ENCODE assay signal across 10 cellular contexts in genomic region chr17:83155128-83156081, GRCh38.
DNase-seq lines count a peak whose midpoint lies in the region; ATAC-seq, FAIRE-seq and TF ChIP-seq lines count a peak whose summit lies in the region.
"Had no signal": no experiment of that assay in that cellular context is flagged by ENCODE, and none has a peak within 500 bp of the region (broad histone marks: within the 10 kb centered on the region; RNA-seq: fewer than 3 reads in every experiment).

No MANE protein-coding gene starts in this region.

- H3K27me3 ChIP-seq in mammary epithelial cell (ENCODE audit: insufficient read depth, low read length) (peaks cover 2% of the 10 kb centered on the region), astrocyte (ENCODE audit: insufficient read depth, low read length) (no peaks in the 10 kb centered on the region), left lung (peaks cover 0 to 14% of the 10 kb centered on the region in 2 donors), upper lobe of right lung (no peaks in the 10 kb centered on the region)

- H3K27ac ChIP-seq in mammary epithelial cell (ENCODE audit: insufficient read depth, low read depth, low read length): no peak overlapping the region
- H3K27ac ChIP-seq in astrocyte (ENCODE audit: low read depth, low read length): no peak overlapping the region
- no peak overlapping the region for H3K27ac ChIP-seq in left lung
- H3K27ac ChIP-seq in upper lobe of right lung: no peak overlapping the region

- H3K4me3 ChIP-seq in mammary epithelial cell (replicated peaks in 1 of 3; ENCODE audit: insufficient read depth in 1 of 3, low read depth in 2 of 3, low read length in 3 of 3): no peak overlapping the region
- H3K4me3 ChIP-seq in astrocyte (ENCODE audit: insufficient read depth, low read depth, low read length): no peak overlapping the region
- no peak overlapping the region for H3K4me3 ChIP-seq in left lung
- H3K4me3 ChIP-seq in upper lobe of right lung: no peak overlapping the region

- H3K27ac Mint-ChIP-seq in MCF 10A (ENCODE audit: low read depth, unreplicated experiment) (no peak overlapping the region), astrocyte (ENCODE audit: unreplicated experiment) (no peak overlapping the region)

- H4K20me1 ChIP-seq in mammary epithelial cell (ENCODE audit: insufficient read depth, low read length) (no peaks in the 10 kb centered on the region), astrocyte (ENCODE audit: insufficient read depth, low read length) (no peaks in the 10 kb centered on the region)

- no peak overlapping the region for H3K4me3 Mint-ChIP-seq in MCF 10A (ENCODE audit: unreplicated experiment)
- no peak overlapping the region for H3K4me3 Mint-ChIP-seq in astrocyte (ENCODE audit: unreplicated experiment)

- WGBS in mammary epithelial cell (ENCODE audit: low coverage, missing lambda C conversion rate): 84% methylated on average over 31 of the region's 31 CpGs

- peak; percentile 63 for ATAC-seq in left lung
- ATAC-seq in upper lobe of right lung: peak; percentile 43

- H3K79me2 ChIP-seq in mammary epithelial cell (ENCODE audit: insufficient read depth, low read length) (no peaks in the 10 kb centered on the region), astrocyte (ENCODE audit: insufficient read depth, low read length) (no peaks in the 10 kb centered on the region)

- H3K4me2 ChIP-seq in mammary epithelial cell (ENCODE audit: insufficient read depth, low read depth, low read length) (no peak overlapping the region), astrocyte (ENCODE audit: low read length) (peak overlapping the region; percentile 0)

- intact Hi-C loops in MCF 10A (cut with micrococcal nuclease) (no loop called here), mammary epithelial cell (cut with micrococcal nuclease) (no loop called here), left lung (cut with DNase I) (no loop called here), upper lobe of right lung (cut with DNase I) (no loop called here)

- DNase-seq in MCF 10A (ENCODE audit: unreplicated experiment) (peak; percentile 23), mammary epithelial cell (no peak), astrocyte (ENCODE audit: low read depth) (peak; percentile 14), left lung (peak in 1 of 2 donors; percentile 72), upper lobe of right lung (peak; percentile 66), D721Med (ENCODE audit: insufficient read length, low spot score) (no peak), GM10248 (ENCODE audit: extremely low spot score) (no peak), DMS53 (lab: John Stamatoyannopoulos, UW) (no peak)
- DNase-seq: hypothalamus, NCI-H1417 treated with DMSO at 0.1 percent for 48 hours had no signal

- no peak overlapping the region for H2AFZ ChIP-seq in mammary epithelial cell (ENCODE audit: low read depth, low read length)
- H2AFZ ChIP-seq in astrocyte (ENCODE audit: low read depth, low read length): no peak overlapping the region

- in situ Hi-C loops in mammary epithelial cell (cut with MboI; ENCODE audit: low sequenced_read_pairs in 2 of 2): no loop called here

- POLR2A ChIA-PET in MCF 10A (lab: Yijun Ruan, JAX) (no interaction called here), GM10248 (lab: Yijun Ruan, JAX) (no interaction called here)

- dilution Hi-C loops in mammary epithelial cell (cut with HindIII; ENCODE audit: low sequenced_read_pairs): no loop called here

- H3K9me3 Mint-ChIP-seq in MCF 10A (ENCODE audit: unreplicated experiment) (peaks cover 7% of the 10 kb centered on the region), astrocyte (ENCODE audit: unreplicated experiment) (peaks cover 4% of the 10 kb centered on the region)

- H3K9me3 ChIP-seq in mammary epithelial cell (replicated peaks; ENCODE audit: insufficient read depth, low read length) (no peaks in the 10 kb centered on the region), astrocyte (ENCODE audit: insufficient read depth, low read depth, low read length) (no peaks in the 10 kb centered on the region), left lung (no peaks in the 10 kb centered on the region), upper lobe of right lung (no peaks in the 10 kb centered on the region)

- BruUV-seq in MCF 10A (replicated peaks; lab: Mats Ljungman, UMichigan) (no TSS peak), mammary epithelial cell (replicated peaks; lab: Mats Ljungman, UMichigan) (no TSS peak)

- H3K9ac ChIP-seq in mammary epithelial cell (ENCODE audit: insufficient read depth, low read length) (no peak overlapping the region), astrocyte (ENCODE audit: low read length) (no peak overlapping the region)

- H3K4me1 ChIP-seq in mammary epithelial cell (ENCODE audit: insufficient read depth, low read length): no peaks in the 10 kb centered on the region
- H3K4me1 ChIP-seq in astrocyte (ENCODE audit: insufficient read depth, low read length): peaks cover 11% of the 10 kb centered on the region
- peaks cover 3 to 23% of the 10 kb centered on the region in 2 donors for H3K4me1 ChIP-seq in left lung
- peaks cover 11% of the 10 kb centered on the region for H3K4me1 ChIP-seq in upper lobe of right lung

- H3K27me3 Mint-ChIP-seq in MCF 10A (ENCODE audit: insufficient read depth, unreplicated experiment) (peaks cover 56% of the 10 kb centered on the region), astrocyte (ENCODE audit: low read depth, unreplicated experiment) (peaks cover 29% of the 10 kb centered on the region)

- H3K36me3 Mint-ChIP-seq in MCF 10A (ENCODE audit: insufficient read depth, unreplicated experiment) (peaks cover 6% of the 10 kb centered on the region), astrocyte (ENCODE audit: low read depth, unreplicated experiment) (peaks cover 2% of the 10 kb centered on the region)

- TF ChIP-seq CTCF in MCF 10A (IDR thresholded peaks at IDR 0.05; ENCODE audit: unreplicated experiment) (no peak), mammary epithelial cell (conservative IDR thresholded peaks at IDR 0.05 in 1 of 2, IDR thresholded peaks at IDR 0.05 in 1 of 2; ENCODE audit: extremely low read depth in 1 of 2, insufficient read depth in 1 of 2, low read depth in 1 of 2, low read length in 2 of 2) (no peak), astrocyte (IDR thresholded peaks at IDR 0.05; ENCODE audit: insufficient read depth, low read depth, low read length) (no peak), left lung (IDR thresholded peaks at IDR 0.05) (no peak), upper lobe of right lung (IDR thresholded peaks at IDR 0.05) (no peak), D721Med (IDR thresholded peaks at IDR 0.05; ENCODE audit: insufficient read depth, missing control alignments) (no peak), GM10248 (IDR thresholded peaks at IDR 0.05; ENCODE audit: control extremely low read depth, extremely low read depth, low read depth, missing control alignments) (no peak)

- FAIRE-seq in astrocyte (lab: Jason Lieb, UNC) (no peak), D721Med (lab: Jason Lieb, UNC) (no peak)

- H3K4me1 Mint-ChIP-seq in MCF 10A (ENCODE audit: insufficient read depth, unreplicated experiment): no peaks in the 10 kb centered on the region
- H3K4me1 Mint-ChIP-seq in astrocyte (ENCODE audit: low read depth, unreplicated experiment): peaks cover 8% of the 10 kb centered on the region

- CTCF ChIA-PET in MCF 10A (lab: Yijun Ruan, JAX) (no interaction called here), mammary epithelial cell (lab: Charles Lee; ENCODE audit: low non-redundant PET) (no interaction called here), GM10248 (lab: Yijun Ruan, JAX) (no interaction called here)

- H3K36me3 ChIP-seq in mammary epithelial cell (ENCODE audit: insufficient read depth, low read length) (no peaks in the 10 kb centered on the region), astrocyte (ENCODE audit: insufficient read depth, low read length) (no peaks in the 10 kb centered on the region), left lung (no peaks in the 10 kb centered on the region), upper lobe of right lung (no peaks in the 10 kb centered on the region)

Comparison
In these comparisons a context has a peak if more than half of its experiments do, and no peak if none do; other contexts are left out.
1. DNase-seq: peak in MCF 10A (single experiment), astrocyte (single experiment) and upper lobe of right lung (single experiment); none in mammary epithelial cell (single experiment), D721Med (single experiment), GM10248 (single experiment) and DMS53 (single experiment).